Comparison of ENCODE assay signal across 8 cellular contexts in the genomic region with DNA sequence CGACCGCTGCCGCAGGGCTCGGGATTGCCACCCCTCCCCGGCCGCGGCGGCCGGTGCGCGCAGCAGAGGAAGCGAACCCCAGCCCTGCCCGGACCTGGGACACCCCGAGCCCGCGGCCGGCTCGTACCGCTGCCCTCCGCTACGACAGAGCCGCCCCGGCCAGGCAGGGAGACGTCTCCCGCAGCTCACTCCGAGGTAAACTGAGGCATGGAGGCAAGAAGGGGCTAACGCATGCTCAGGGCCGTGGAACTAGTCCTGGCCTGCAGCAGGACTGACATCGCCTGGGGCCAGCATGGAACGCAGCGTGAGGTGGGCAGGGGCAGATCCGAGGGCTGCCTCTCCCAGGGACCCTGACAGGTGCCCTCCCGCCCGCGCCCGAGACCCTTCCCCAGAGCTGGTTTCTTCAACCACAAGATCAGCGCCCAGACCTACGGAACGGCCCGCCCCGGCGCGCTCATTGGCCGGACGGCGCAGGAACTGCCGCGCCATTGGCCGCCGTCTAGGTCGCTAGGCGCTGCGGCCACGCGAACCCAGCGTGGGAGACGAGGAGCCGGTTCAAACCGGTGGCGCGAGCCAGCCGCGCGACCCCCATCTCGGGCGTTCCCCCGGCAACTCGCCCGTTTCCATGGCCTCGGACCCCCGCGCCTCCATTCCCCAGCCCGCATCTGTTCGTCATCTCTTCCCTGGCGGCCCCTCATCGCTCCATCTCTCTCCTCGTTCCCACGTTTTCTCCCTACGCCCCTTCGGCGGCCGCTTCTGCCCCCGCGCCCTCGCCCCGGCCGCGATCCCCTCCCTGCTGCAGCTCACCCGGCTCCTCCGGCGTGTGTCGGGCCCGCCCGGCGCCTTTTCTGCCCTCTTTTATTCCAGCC. TPM values are rescaled to one million over a fixed set of nuclear protein-coding genes. Genes with fewer than 3 reads are reported as not detected.
DNase-seq lines count a peak whose midpoint lies in the region; ATAC-seq and TF ChIP-seq lines count a peak whose summit lies in the region.

SLC43A2 (minus strand) TSS at position 848 of the 869 bp plus-strand sequence. CDS start 960 bp downstream, outside the sequence.

- peak within 1 kb of the TSS; percentile 64 for H3K4me3 ChIP-seq in MG63
- peak within 1 kb of the TSS; percentile 54 for H3K4me3 ChIP-seq in ovary
- peak within 1 kb of the TSS; percentile 85 for H3K4me3 ChIP-seq in thymus (ENCODE audit: low read length)

- H3K36me3 ChIP-seq in MG63 (no peaks in the 10 kb centered on the region), ovary (no peaks in the 10 kb centered on the region), thymus (ENCODE audit: control insufficient read depth, insufficient read depth) (no peaks in the 10 kb centered on the region)

- peak; percentile 91 for ATAC-seq in SK-N-SH treated with all-trans-retinoic acid at 6 μM for 48 hours
- peak; percentile 69 for ATAC-seq in activated naive CD8-positive, alpha-beta T cell treated with anti-CD3 and anti-CD28 coated beads, Interleukin-2, amount 50 U/mL, for 24 hours
- peak; percentile 92 for ATAC-seq in Right ventricle myocardium superior (ENCODE audit: poor library complexity)

- H3K36me3 Mint-ChIP-seq in activated naive CD8-positive, alpha-beta T cell treated with anti-CD3 and anti-CD28 coated beads, Interleukin-2, amount 50 U/mL, for 24 hours (ENCODE audit: low read depth): no peaks in the 10 kb centered on the region

- TF ChIP-seq CTCF in ovary (IDR thresholded peaks at IDR 0.05): no peak

- H3K4me1 ChIP-seq in ovary (ENCODE audit: insufficient read depth) (peaks cover 3% of the 10 kb centered on the region), thymus (ENCODE audit: control insufficient read depth, insufficient read depth, low read length) (peaks cover 5% of the 10 kb centered on the region)

- H3K9me3 ChIP-seq in MG63 (no peaks in the 10 kb centered on the region), ovary (no peaks in the 10 kb centered on the region), thymus (ENCODE audit: control insufficient read depth) (no peaks in the 10 kb centered on the region)

- TF ChIP-seq POLR2A in ovary (IDR thresholded peaks at IDR 0.05): no peak

- WGBS in ovary, 3 donors: 0 to 1% (median 0%) methylated on average over 86 to 95 of the region's 95 CpGs
- WGBS in thymus: under 1% methylated on average over 95 of the region's 95 CpGs

- peaks cover 9% of the 10 kb centered on the region for H3K27me3 Mint-ChIP-seq in activated naive CD8-positive, alpha-beta T cell treated with anti-CD3 and anti-CD28 coated beads, Interleukin-2, amount 50 U/mL, for 24 hours

- intact Hi-C loops in Right ventricle myocardium superior (cut with DNase I): no loop called here
- intact Hi-C loops in ovary (cut with DNase I): loop anchor here in 2 of 4 donors (2.0 kb wide), 2 partner anchors 21 to 53 kb away; partner anchors contain the start of gene RILP (in 1 of the 2)

- peak within 1 kb of the TSS; percentile 91 for H3K27ac Mint-ChIP-seq in activated naive CD8-positive, alpha-beta T cell treated with anti-CD3 and anti-CD28 coated beads, Interleukin-2, amount 50 U/mL, for 24 hours

- no peaks in the 10 kb centered on the region for H3K9me3 Mint-ChIP-seq in activated naive CD8-positive, alpha-beta T cell treated with anti-CD3 and anti-CD28 coated beads, Interleukin-2, amount 50 U/mL, for 24 hours

- H3K27me3 ChIP-seq in MG63 (no peaks in the 10 kb centered on the region), ovary (no peaks in the 10 kb centered on the region), thymus (ENCODE audit: control insufficient read depth, insufficient read depth) (no peaks in the 10 kb centered on the region)

- peak; percentile 77 for DNase-seq in EL
- peak; percentile 67 for DNase-seq in H4 (ENCODE audit: low spot score)
- peak; percentile 65 for DNase-seq in MG63
- peak; percentile 83 for DNase-seq in activated naive CD8-positive, alpha-beta T cell treated with anti-CD3 and anti-CD28 coated beads, Interleukin-2, amount 50 U/mL, for 24 hours
- DNase-seq in Right ventricle myocardium superior: peak; percentile 90
- peak; percentile 69 to 88 (median 80) for DNase-seq in ovary

- H3K27ac ChIP-seq in ovary: peak within 1 kb of the TSS; percentile 47 to 81
- peak within 1 kb of the TSS; percentile 93 for H3K27ac ChIP-seq in thymus (ENCODE audit: low read depth)

- no peak for TF ChIP-seq EP300 in ovary (IDR thresholded peaks at IDR 0.05)

- H3K4me3 Mint-ChIP-seq in activated naive CD8-positive, alpha-beta T cell treated with anti-CD3 and anti-CD28 coated beads, Interleukin-2, amount 50 U/mL, for 24 hours: peak within 1 kb of the TSS; percentile 85

- peaks cover 29% of the 10 kb centered on the region for H3K4me1 Mint-ChIP-seq in activated naive CD8-positive, alpha-beta T cell treated with anti-CD3 and anti-CD28 coated beads, Interleukin-2, amount 50 U/mL, for 24 hours

TF ChIP-seq in SK-N-SH treated with all-trans-retinoic acid at 6 μM for 48 hours, 23 proteins besides CTCF, POLR2A, EP300 and RAD21:
- TF ChIP-seq ZNF70 (CRISPR knock-in tag; IDR thresholded peaks at IDR 0.05) (no peak), SNAI2 (CRISPR knock-in tag; IDR thresholded peaks at IDR 0.05) (peak; percentile 91; the same call in 1 of the 2 replicates), ZNF565 (CRISPR knock-in tag; conservative IDR thresholded peaks at IDR 0.05; ENCODE audit: low read depth) (no peak), ZFP3 (CRISPR knock-in tag; IDR thresholded peaks at IDR 0.05) (no peak), PPARA (CRISPR knock-in tag; IDR thresholded peaks at IDR 0.05; ENCODE audit: borderline replicate concordance) (no peak), ARNTL (CRISPR knock-in tag; IDR thresholded peaks at IDR 0.05; ENCODE audit: borderline replicate concordance, low read depth) (no peak), ESRRG (CRISPR knock-in tag; IDR thresholded peaks at IDR 0.05) (no peak), ISL1 (CRISPR knock-in tag; IDR thresholded peaks at IDR 0.05) (no peak), TSHZ2 (CRISPR knock-in tag; IDR thresholded peaks at IDR 0.05) (0 out of 2 replicates have a peak, but pooled peaks have one; percentile 25), RARB (CRISPR knock-in tag; IDR thresholded peaks at IDR 0.05) (no peak)
- TF ChIP-seq, protein P1, sequence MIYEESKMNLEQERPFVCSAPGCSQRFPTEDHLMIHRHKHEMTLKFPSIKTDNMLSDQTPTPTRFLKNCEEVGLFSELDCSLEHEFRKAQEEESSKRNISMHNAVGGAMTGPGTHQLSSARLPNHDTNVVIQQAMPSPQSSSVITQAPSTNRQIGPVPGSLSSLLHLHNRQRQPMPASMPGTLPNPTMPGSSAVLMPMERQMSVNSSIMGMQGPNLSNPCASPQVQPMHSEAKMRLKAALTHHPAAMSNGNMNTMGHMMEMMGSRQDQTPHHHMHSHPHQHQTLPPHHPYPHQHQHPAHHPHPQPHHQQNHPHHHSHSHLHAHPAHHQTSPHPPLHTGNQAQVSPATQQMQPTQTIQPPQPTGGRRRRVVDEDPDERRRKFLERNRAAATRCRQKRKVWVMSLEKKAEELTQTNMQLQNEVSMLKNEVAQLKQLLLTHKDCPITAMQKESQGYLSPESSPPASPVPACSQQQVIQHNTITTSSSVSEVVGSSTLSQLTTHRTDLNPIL (CRISPR knock-in tag; IDR thresholded peaks at IDR 0.05; ENCODE audit: low read depth): no peak
- TF ChIP-seq, protein P2, sequence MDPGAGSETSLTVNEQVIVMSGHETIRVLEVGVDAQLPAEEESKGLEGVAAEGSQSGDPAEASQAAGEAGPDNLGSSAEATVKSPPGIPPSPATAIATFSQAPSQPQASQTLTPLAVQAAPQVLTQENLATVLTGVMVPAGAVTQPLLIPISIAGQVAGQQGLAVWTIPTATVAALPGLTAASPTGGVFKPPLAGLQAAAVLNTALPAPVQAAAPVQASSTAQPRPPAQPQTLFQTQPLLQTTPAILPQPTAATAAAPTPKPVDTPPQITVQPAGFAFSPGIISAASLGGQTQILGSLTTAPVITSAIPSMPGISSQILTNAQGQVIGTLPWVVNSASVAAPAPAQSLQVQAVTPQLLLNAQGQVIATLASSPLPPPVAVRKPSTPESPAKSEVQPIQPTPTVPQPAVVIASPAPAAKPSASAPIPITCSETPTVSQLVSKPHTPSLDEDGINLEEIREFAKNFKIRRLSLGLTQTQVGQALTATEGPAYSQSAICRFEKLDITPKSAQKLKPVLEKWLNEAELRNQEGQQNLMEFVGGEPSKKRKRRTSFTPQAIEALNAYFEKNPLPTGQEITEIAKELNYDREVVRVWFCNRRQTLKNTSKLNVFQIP (CRISPR knock-in tag; IDR thresholded peaks at IDR 0.05; ENCODE audit: borderline replicate concordance, low read depth): no peak

RNA-seq across cellular contexts. Expression of gene SLC43A2, which starts in this region (rescaled TPM):
- total RNA-seq in H4 (2014; rRNA removed; shearing (Covaris generic)): 2.9 and 4.7 TPM in 2 replicates
- total RNA-seq in MG63 (2014; rRNA removed; shearing (Covaris generic); ENCODE audit: low replicate concordance): 3.9 and 8.3 TPM in 2 replicates
- total RNA-seq in Right ventricle myocardium superior (4.2 TPM), ovary (10 to 100 TPM in 3 of 7 donors, 1 to 10 TPM in 4; 3.5 to 24.6 (median 8.8) TPM)
- polyA plus RNA-seq in ovary (1 to 10 TPM; 5.0 to 7.1 TPM), thymus (13.9 TPM)

Comparison
In these comparisons a context has a peak if more than half of its experiments do, and no peak if none do; other contexts are left out.
1. Peak in every context shown above with its lines: DNase-seq, ATAC-seq, H3K4me3 ChIP-seq and H3K27ac ChIP-seq.